1 cellular context compared by ENCODE assay signal in genomic region chr6:27133281-27134227, GRCh38.
TF ChIP-seq lines count a peak whose summit lies in the region.

No MANE protein-coding gene starts in this region.

TF ChIP-seq in K562, 482 proteins besides CTCF, POLR2A, EP300 and RAD21 (continued from another document and continues in another):
- TF ChIP-seq RREB1 (CRISPR knock-in tag; IDR thresholded peaks at IDR 0.05) (0 out of 2 replicates have a peak, but pooled peaks have one; percentile 80), KLF10 (CRISPR knock-in tag; IDR thresholded peaks at IDR 0.05) (peak; percentile 94), THAP7 (CRISPR knock-in tag; IDR thresholded peaks at IDR 0.05) (peak; percentile 90; the same call in 1 of the 2 replicates), HBP1 (CRISPR knock-in tag; IDR thresholded peaks at IDR 0.05) (peak; percentile 98), FOXO4 (CRISPR knock-in tag; IDR thresholded peaks at IDR 0.05) (peak; percentile 88; the same call in 1 of the 2 replicates), ZNF217 (CRISPR knock-in tag; IDR thresholded peaks at IDR 0.05) (peak; percentile 92; the same call in 1 of the 2 replicates), RHOXF2B (CRISPR knock-in tag; conservative IDR thresholded peaks at IDR 0.05) (peak; percentile 97), HMBOX1 (IDR thresholded peaks at IDR 0.05) (peak; percentile 61), MLX (CRISPR knock-in tag; conservative IDR thresholded peaks at IDR 0.05) (peak; percentile 88 to 96), PPARD (CRISPR knock-in tag; IDR thresholded peaks at IDR 0.05) (no peak), NR4A1 (CRISPR knock-in tag; IDR thresholded peaks at IDR 0.05) (peak; percentile 94), NR4A1 (tag; IDR thresholded peaks at IDR 0.05) (no peak), PTBP1 (IDR thresholded peaks at IDR 0.05; ENCODE audit: low read depth, low read length) (peak; percentile 94), ZSCAN29 (IDR thresholded peaks at IDR 0.05) (peak; percentile 67; the same call in 1 of the 2 replicates), NFE2 (IDR thresholded peaks at IDR 0.05; ENCODE audit: low read depth) (no peak; the same call in 1 of the 2 replicates), TBL1XR1 (IDR thresholded peaks at IDR 0.05; ENCODE audit: low read length in 2 of 2) (peak; percentile 29 to 65; a peak in 2 of 4 replicates), KHSRP (IDR thresholded peaks at IDR 0.05) (no peak), STAG1 (CRISPR knock-in tag; IDR thresholded peaks at IDR 0.05; ENCODE audit: borderline replicate concordance) (peak; percentile 43; the same call in 1 of the 2 replicates), EWSR1 (IDR thresholded peaks at IDR 0.05; ENCODE audit: borderline replicate concordance, low read depth, partially characterized antibody) (peak; percentile 79), MCM2 (IDR thresholded peaks at IDR 0.05; ENCODE audit: low read depth) (no peak), THAP12 (CRISPR knock-in tag; IDR thresholded peaks at IDR 0.05) (peak; percentile 99), ATF6 (CRISPR knock-in tag; IDR thresholded peaks at IDR 0.05) (no peak), ATF3 (IDR thresholded peaks at IDR 0.05) (no peak), ATF3 (CRISPR knock-in tag; conservative IDR thresholded peaks at IDR 0.05) (peak; percentile 92), LEF1 (IDR thresholded peaks at IDR 0.05) (no peak), CAMTA2 (CRISPR knock-in tag; conservative IDR thresholded peaks at IDR 0.05) (peak; percentile 97), ZNF277 (CRISPR knock-in tag; IDR thresholded peaks at IDR 0.05; ENCODE audit: borderline replicate concordance) (no peak), ZFP91 (CRISPR knock-in tag; IDR thresholded peaks at IDR 0.05) (peak; percentile 87), HNRNPK (IDR thresholded peaks at IDR 0.05; ENCODE audit: low read depth, low read length, poor library complexity, severe bottlenecking) (peak; percentile 87), DDX20 (tag; IDR thresholded peaks at IDR 0.05; ENCODE audit: low read depth) (no peak), TAF1 (IDR thresholded peaks at IDR 0.05; ENCODE audit: control insufficient read depth, extremely low read depth, insufficient read depth, low read length, severe bottlenecking) (peak; percentile 74), CCAR2 (IDR thresholded peaks at IDR 0.05; ENCODE audit: low read depth, low read length) (no peak), MTA3 (IDR thresholded peaks at IDR 0.05; ENCODE audit: borderline replicate concordance) (no peak; the same call in 1 of the 2 replicates)
